ENCODE assay signal across 35 cellular contexts in genomic region chr19:1495051-1495798, GRCh38. TPM values are rescaled to one million over a fixed set of nuclear protein-coding genes. Genes with fewer than 3 reads are reported as not detected.
"Had no signal": no experiment of that assay in that cellular context is flagged by ENCODE, and none has a peak within 500 bp of the region (broad histone marks: within the 10 kb centered on the region; RNA-seq: fewer than 3 reads in every experiment).

No MANE protein-coding gene starts in this region.

- ATAC-seq: activated CD4-positive, alpha-beta T cell treated with anti-CD3 and anti-CD28 coated beads for 36 hours; activated CD8-positive, alpha-beta memory T cell treated with anti-CD3 and anti-CD28 coated beads, Interleukin-2, amount 10 ng/mL, durations not matched to agents 7 days and 5 days; activated CD8-positive, alpha-beta T cell treated with anti-CD3 and anti-CD28 coated beads, Interleukin-2, amount 10 ng/mL, durations not matched to agents 7 days and 5 days; activated naive CD8-positive, alpha-beta T cell treated with anti-CD3 and anti-CD28 coated beads, Interleukin-2, amount 50 U/mL, for 24 hours; body of pancreas; gastroesophageal sphincter had no signal

- H3K36me3 ChIP-seq: adrenal gland, colonic mucosa, esophagus squamous epithelium, gastroesophageal sphincter had no signal

- FAIRE-seq: endometrium, endothelial cell of umbilical vein had no signal

- DNase-seq: activated CD4-positive, alpha-beta memory T cell treated with anti-CD3 and anti-CD28 coated beads for 36 hours; activated CD4-positive, alpha-beta T cell treated with anti-CD3 and anti-CD28 coated beads for 36 hours; activated CD4-positive, alpha-beta T cell treated with anti-CD3 and anti-CD28 coated beads, Interleukin-2, amount 10 ng/mL, durations not matched to agents 24 days and 14 days; activated CD4-positive, CD25-positive, alpha-beta regulatory T cell; activated CD4-positive, CD25-positive, alpha-beta regulatory T cell treated with anti-CD3 and anti-CD28 coated beads, Interleukin-2, amount 50 U/mL, for 72 hours; activated CD8-positive, alpha-beta memory T cell treated with anti-CD3 and anti-CD28 coated beads, Interleukin-2, amount 10 ng/mL, durations not matched to agents 7 days and 5 days; activated CD8-positive, alpha-beta memory T cell treated with anti-CD3 and anti-CD28 coated beads, Interleukin-2, amount 50 U/mL, for 4 hours; activated CD8-positive, alpha-beta T cell treated with anti-CD3 and anti-CD28 coated beads, Interleukin-2, amount 10 ng/mL, durations not matched to agents 7 days and 5 days; activated effector memory CD4-positive, alpha-beta T cell treated with anti-CD3 and anti-CD28 coated beads, Interleukin-2, amount 50 U/mL, for 16 hours; activated naive CD4-positive, alpha-beta T cell treated with anti-CD3 and anti-CD28 coated beads for 36 hours; activated naive CD8-positive, alpha-beta T cell treated with anti-CD3 and anti-CD28 coated beads for 36 hours; activated naive CD8-positive, alpha-beta T cell treated with anti-CD3 and anti-CD28 coated beads, Interleukin-2, amount 50 U/mL, for 24 hours; activated T-cell treated with anti-CD3 and anti-CD28 coated beads, Interleukin-2, amount 50 U/mL, for 1 hour; activated T-cell treated with anti-CD3 and anti-CD28 coated beads, Interleukin-2, amount 50 U/mL, for 48 hours; adrenal gland; amygdala; aorta; caudate nucleus; colonic mucosa; effector CD8-positive, alpha-beta T cell; esophagus squamous epithelium; foreskin melanocyte; T-helper 2 cell had no signal

- H3K27ac ChIP-seq: body of pancreas, colonic mucosa, epithelial cell of prostate, esophagus squamous epithelium, gastroesophageal sphincter had no signal

- H3K9me3 ChIP-seq: adrenal gland, body of pancreas, colonic mucosa, esophagus squamous epithelium, gastroesophageal sphincter had no signal

- H3K4me3 ChIP-seq: adrenal gland, body of pancreas, colonic mucosa, gastroesophageal sphincter had no signal

- H3K27me3 ChIP-seq: adrenal gland, body of pancreas, colonic mucosa had no signal

RNA-seq across cellular contexts. Expression of gene ADAMTSL5, which starts 17.6 kb away (rescaled TPM):
- total RNA-seq: dermis microvascular lymphatic vessel endothelial cell, endothelial cell of umbilical vein had no signal

RNA-seq across cellular contexts. Expression of gene PLK5, which starts 28.7 kb away (rescaled TPM):
- total RNA-seq: activated CD4-positive, alpha-beta memory T cell treated with anti-CD3 and anti-CD28 coated beads for 36 hours; activated CD4-positive, alpha-beta T cell treated with anti-CD3 and anti-CD28 coated beads for 36 hours; activated CD4-positive, alpha-beta T cell treated with anti-CD3 and anti-CD28 coated beads, Interleukin-2, amount 10 ng/mL, durations not matched to agents 24 days and 14 days; activated CD8-positive, alpha-beta memory T cell treated with anti-CD3 and anti-CD28 coated beads for 36 hours; activated CD8-positive, alpha-beta memory T cell treated with anti-CD3 and anti-CD28 coated beads, Interleukin-2, amount 10 ng/mL, durations not matched to agents 7 days and 5 days; activated CD8-positive, alpha-beta T cell treated with anti-CD3 and anti-CD28 coated beads, Interleukin-2, amount 10 ng/mL, durations not matched to agents 7 days and 5 days; activated naive CD4-positive, alpha-beta T cell treated with anti-CD3 and anti-CD28 coated beads for 36 hours; activated naive CD8-positive, alpha-beta T cell treated with anti-CD3 and anti-CD28 coated beads for 36 hours; activated T-helper 1 cell treated with anti-CD3 and anti-CD28 coated beads, Interleukin-12 subunit alpha, Interleukin-12 subunit beta, Interleukin-2, Interleukin-4 antibody, amounts not matched to agents 30 ng/mL and 10 ng/mL and 1 ng/mL, durations not matched to agents 14 hours and 24 hours and 36 hours; activated T-helper 2 cell treated with anti-CD3 and anti-CD28 coated beads, Interferon-gamma antibody, Interleukin-2, Interleukin-4, amounts not matched to agents 10 μg/mL and 5 μg/mL and 100 μg/mL, durations not matched to agents 14 hours and 24 hours and 36 hours; aorta; body of pancreas; colonic mucosa; dermis microvascular lymphatic vessel endothelial cell; endothelial cell of umbilical vein; fibroblast of lung; glomerular endothelial cell; T-helper 1 cell treated with Interleukin-12 subunit alpha and Interleukin-12 subunit beta and Interleukin-4 antibody, amounts not matched to agents 30 ng/mL and 1 ng/mL, for 36 hours had no signal
- polyA plus RNA-seq: endothelial cell of umbilical vein, fibroblast of lung had no signal
